17 cellular contexts compared by ENCODE assay signal in genomic region chr10:12381536-12382156, GRCh38. TPM values are rescaled to one million over a fixed set of nuclear protein-coding genes. Genes with fewer than 3 reads are reported as not detected.
DNase-seq lines count a peak whose midpoint lies in the region; ATAC-seq and TF ChIP-seq lines count a peak whose summit lies in the region.
"Had no signal": no experiment of that assay in that cellular context is flagged by ENCODE, and none has a peak within 500 bp of the region (broad histone marks: within the 10 kb centered on the region; RNA-seq: fewer than 3 reads in every experiment).

No MANE protein-coding gene starts in this region.

- H3K27me3 ChIP-seq in testis: no peaks in the 10 kb centered on the region

- peaks cover 17% of the 10 kb centered on the region for H3K4me1 Mint-ChIP-seq in activated T-cell treated with anti-CD3 and anti-CD28 coated beads, Interleukin-2, amount 50 U/mL, for 4 hours (ENCODE audit: low read depth)
- peaks cover 19% of the 10 kb centered on the region for H3K4me1 Mint-ChIP-seq in activated naive CD8-positive, alpha-beta T cell treated with anti-CD3 and anti-CD28 coated beads for 36 hours

- H3K4me1 ChIP-seq in testis: no peaks in the 10 kb centered on the region

- H3K27ac ChIP-seq in testis: no peak overlapping the region
- H3K27ac ChIP-seq: 22Rv1, GM23248, HL-60 had no signal

- intact Hi-C loops in testis (cut with DNase I; ENCODE audit: low total_unique reads): no loop called here

- no peak for TF ChIP-seq CTCF in testis (IDR thresholded peaks at IDR 0.05)

- peaks cover 18% of the 10 kb centered on the region for H3K9me3 Mint-ChIP-seq in activated T-cell treated with anti-CD3 and anti-CD28 coated beads, Interleukin-2, amount 50 U/mL, for 4 hours
- H3K9me3 Mint-ChIP-seq in activated naive CD8-positive, alpha-beta T cell treated with anti-CD3 and anti-CD28 coated beads for 36 hours: peaks cover 11% of the 10 kb centered on the region

- H3K36me3 Mint-ChIP-seq in activated T-cell treated with anti-CD3 and anti-CD28 coated beads, Interleukin-2, amount 50 U/mL, for 4 hours (ENCODE audit: insufficient read depth): peaks cover 5% of the 10 kb centered on the region
- peaks cover 8% of the 10 kb centered on the region for H3K36me3 Mint-ChIP-seq in activated naive CD8-positive, alpha-beta T cell treated with anti-CD3 and anti-CD28 coated beads for 36 hours

- H3K36me3 ChIP-seq in testis (ENCODE audit: low read depth, missing control alignments): no peaks in the 10 kb centered on the region

- 93 to 94% methylated on average over 12 of the region's 12 CpGs for WGBS in testis, 2 donors

- peak; percentile 58 to 66 for ATAC-seq in activated T-cell treated with anti-CD3 and anti-CD28 coated beads, Interleukin-2, amount 50 U/mL, for 4 hours
- ATAC-seq in stimulated activated naive CD8-positive, alpha-beta T cell treated with anti-CD3 and anti-CD28 coated beads, Interleukin-15, Interleukin-2, amounts not matched to agents 100 U/mL and 50 U/mL, for 24 hours: peak; percentile 52
- ATAC-seq in HG03097 (IDR thresholded peaks at IDR 0.05; ENCODE audit: low FRiP score, unreplicated experiment): no peak

- no peaks in the 10 kb centered on the region for H3K27me3 Mint-ChIP-seq in activated T-cell treated with anti-CD3 and anti-CD28 coated beads, Interleukin-2, amount 50 U/mL, for 4 hours (ENCODE audit: low read depth)
- no peaks in the 10 kb centered on the region for H3K27me3 Mint-ChIP-seq in activated naive CD8-positive, alpha-beta T cell treated with anti-CD3 and anti-CD28 coated beads for 36 hours
- H3K27me3 Mint-ChIP-seq: CD8-positive, alpha-beta memory T cell had no signal

- DNase-seq in NCI-H146 (lab: John Stamatoyannopoulos, UW) (peak; percentile 12), NCI-H146 treated with DMSO at 0.1 percent for 48 hours (lab: John Stamatoyannopoulos, UW; ENCODE audit: unreplicated experiment) (no peak), activated T-cell treated with anti-CD3 and anti-CD28 coated beads for 4 hours (no peak), testis (no peak)
- DNase-seq in activated T-cell treated with anti-CD3 and anti-CD28 coated beads, Interleukin-2, amount 50 U/mL, for 4 hours: no peak
- DNase-seq in activated naive CD8-positive, alpha-beta T cell treated with anti-CD3 and anti-CD28 coated beads for 36 hours: no peak
- no peak for DNase-seq in stimulated activated naive CD8-positive, alpha-beta T cell treated with anti-CD3 and anti-CD28 coated beads, Interleukin-15, Interleukin-2, amounts not matched to agents 100 U/mL and 50 U/mL, for 24 hours
- DNase-seq: CD8-positive, alpha-beta memory T cell; DMS79; GM23248; HCEC 1CT; NCI-H1105; NCI-H1930; NCI-H446 treated with DMSO at 0.1 percent for 48 hours had no signal

- H3K27ac Mint-ChIP-seq in activated naive CD8-positive, alpha-beta T cell treated with anti-CD3 and anti-CD28 coated beads for 36 hours: peak overlapping the region; percentile 80

- no peak overlapping the region for H3K4me3 ChIP-seq in testis
- H3K4me3 ChIP-seq: GM23248 had no signal

- H3K4me3 Mint-ChIP-seq in activated T-cell treated with anti-CD3 and anti-CD28 coated beads, Interleukin-2, amount 50 U/mL, for 4 hours: no peak overlapping the region
- H3K4me3 Mint-ChIP-seq in activated naive CD8-positive, alpha-beta T cell treated with anti-CD3 and anti-CD28 coated beads for 36 hours: no peak overlapping the region
- H3K4me3 Mint-ChIP-seq: CD8-positive, alpha-beta memory T cell had no signal

- no peak for TF ChIP-seq POLR2A in testis (IDR thresholded peaks at IDR 0.05)

- no peaks in the 10 kb centered on the region for H3K9me3 ChIP-seq in testis

RNA-seq across cellular contexts. Expression of gene CAMK1D, which starts 32.3 kb away (rescaled TPM):
- 1 to 10 TPM; 6.3 to 7.8 (median 6.7) TPM for total RNA-seq in activated T-cell treated with anti-CD3 and anti-CD28 coated beads, Interleukin-2, amount 50 U/mL, for 4 hours
- 10 to 100 TPM; 11.9 to 15.4 TPM for total RNA-seq in activated naive CD8-positive, alpha-beta T cell treated with anti-CD3 and anti-CD28 coated beads for 36 hours
- total RNA-seq in testis: 10 to 100 TPM in 1 of 2 donors, 1 to 10 TPM in 1; 10.0 to 14.5 TPM
- polyA plus RNA-seq in testis (ENCODE audit: insufficient read depth, low read depth, low replicate concordance): 14.0 TPM
